ENCODE assay signal across 14 cellular contexts in the genomic region with DNA sequence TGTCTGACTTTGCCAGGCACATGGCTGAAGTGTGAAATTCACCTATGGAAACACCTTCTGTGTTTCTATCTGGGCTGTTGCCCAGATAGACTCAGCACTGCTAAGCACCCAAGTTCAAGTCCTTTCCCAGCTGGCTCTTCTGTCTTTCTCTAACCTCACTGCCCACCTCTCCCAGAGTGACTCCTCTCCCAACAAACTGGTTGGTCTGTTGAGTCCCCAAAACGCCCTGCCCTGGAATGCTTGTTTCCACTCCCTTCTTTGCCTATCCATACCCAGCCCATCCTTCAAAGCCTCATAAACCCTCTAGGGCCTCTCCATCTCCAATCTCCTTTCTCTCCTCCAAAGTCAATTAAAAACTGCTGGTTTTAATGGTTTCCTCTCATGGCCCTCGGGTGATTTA.
"Had no signal": no experiment of that assay in that cellular context is flagged by ENCODE, and none has a peak within 500 bp of the region (broad histone marks: within the 10 kb centered on the region; RNA-seq: fewer than 3 reads in every experiment).

No MANE protein-coding gene starts in this region.

- H3K4me1 Mint-ChIP-seq: activated naive CD8-positive, alpha-beta T cell treated with anti-CD3 and anti-CD28 coated beads, Interleukin-2, amount 10 ng/mL, durations not matched to agents 7 days and 5 days; memory B cell; stimulated activated effector memory CD8-positive, alpha-beta T cell treated with anti-CD3 and anti-CD28 coated beads, Interleukin-12 subunit alpha, Interleukin-12 subunit beta, amount 100 ng/mL, for 72 hours had no signal

- H3K4me3 Mint-ChIP-seq: activated CD8-positive, alpha-beta T cell treated with anti-CD3 and anti-CD28 coated beads for 36 hours; activated naive CD8-positive, alpha-beta T cell treated with anti-CD3 and anti-CD28 coated beads, Interleukin-2, amount 10 ng/mL, durations not matched to agents 7 days and 5 days; activated T-cell treated with anti-CD3 and anti-CD28 coated beads, Interleukin-2, amount 50 U/mL, for 72 hours; memory B cell; stimulated activated effector memory CD8-positive, alpha-beta T cell treated with anti-CD3 and anti-CD28 coated beads, Interleukin-12 subunit alpha, Interleukin-12 subunit beta, amount 100 ng/mL, for 72 hours had no signal

- H3K36me3 Mint-ChIP-seq: activated naive CD8-positive, alpha-beta T cell treated with anti-CD3 and anti-CD28 coated beads, Interleukin-2, amount 10 ng/mL, durations not matched to agents 7 days and 5 days; memory B cell; stimulated activated effector memory CD8-positive, alpha-beta T cell treated with anti-CD3 and anti-CD28 coated beads, Interleukin-12 subunit alpha, Interleukin-12 subunit beta, amount 100 ng/mL, for 72 hours had no signal

- H3K27ac ChIP-seq: neutrophil had no signal

- H3K27me3 ChIP-seq: transverse colon had no signal

- H3K4me3 ChIP-seq: transverse colon had no signal

- H3K27ac Mint-ChIP-seq: activated CD8-positive, alpha-beta T cell treated with anti-CD3 and anti-CD28 coated beads for 36 hours; activated naive CD8-positive, alpha-beta T cell treated with anti-CD3 and anti-CD28 coated beads, Interleukin-2, amount 10 ng/mL, durations not matched to agents 7 days and 5 days; activated T-cell treated with anti-CD3 and anti-CD28 coated beads, Interleukin-2, amount 50 U/mL, for 72 hours; memory B cell; stimulated activated effector memory CD8-positive, alpha-beta T cell treated with anti-CD3 and anti-CD28 coated beads, Interleukin-12 subunit alpha, Interleukin-12 subunit beta, amount 100 ng/mL, for 72 hours had no signal

- H3K9me3 Mint-ChIP-seq: activated CD8-positive, alpha-beta T cell treated with anti-CD3 and anti-CD28 coated beads for 36 hours; activated naive CD8-positive, alpha-beta T cell treated with anti-CD3 and anti-CD28 coated beads, Interleukin-2, amount 10 ng/mL, durations not matched to agents 7 days and 5 days; activated T-cell treated with anti-CD3 and anti-CD28 coated beads, Interleukin-2, amount 50 U/mL, for 72 hours; memory B cell; stimulated activated effector memory CD8-positive, alpha-beta T cell treated with anti-CD3 and anti-CD28 coated beads, Interleukin-12 subunit alpha, Interleukin-12 subunit beta, amount 100 ng/mL, for 72 hours had no signal

- ATAC-seq: activated CD8-positive, alpha-beta T cell treated with anti-CD3 and anti-CD28 coated beads for 36 hours; activated T-cell treated with anti-CD3 and anti-CD28 coated beads, Interleukin-2, amount 50 U/mL, for 72 hours; left cardiac atrium; SK-N-SH treated with all-trans-retinoic acid at 6 μM for 48 hours; stimulated activated effector memory CD8-positive, alpha-beta T cell treated with anti-CD3 and anti-CD28 coated beads, Interleukin-12 subunit alpha, Interleukin-12 subunit beta, amount 100 ng/mL, for 72 hours had no signal

- H3K9me3 ChIP-seq: neutrophil, transverse colon had no signal

- H3K36me3 ChIP-seq: neutrophil, transverse colon had no signal

- DNase-seq: activated CD4-positive, alpha-beta T cell treated with anti-CD3 and anti-CD28 coated beads for 4 hours; activated CD8-positive, alpha-beta memory T cell treated with anti-CD3 and anti-CD28 coated beads, Interleukin-2, amount 50 U/mL, for 4 hours; activated CD8-positive, alpha-beta T cell treated with anti-CD3 and anti-CD28 coated beads for 36 hours; activated naive CD8-positive, alpha-beta T cell treated with anti-CD3 and anti-CD28 coated beads, Interleukin-2, amount 10 ng/mL, durations not matched to agents 7 days and 5 days; activated T-cell treated with anti-CD3 and anti-CD28 coated beads, Interleukin-2, amount 50 U/mL, for 72 hours; anterior cingulate cortex; hypothalamus; left cardiac atrium; small intestine; transverse colon had no signal
